ENCODE assay signal across 8 cellular contexts in genomic region chr13:59680429-59681024, GRCh38.
DNase-seq lines count a peak whose midpoint lies in the region; ATAC-seq, FAIRE-seq and TF ChIP-seq lines count a peak whose summit lies in the region.

No MANE protein-coding gene starts in this region.

- no peak overlapping the region for H3K4me2 ChIP-seq in endothelial cell of umbilical vein (ENCODE audit: insufficient read depth, low read length)
- H3K4me2 ChIP-seq in smooth muscle cell: no peak overlapping the region

- BruUV-seq in endothelial cell of umbilical vein (replicated peaks; lab: Mats Ljungman, UMichigan): no TSS peak

- no peaks in the 10 kb centered on the region for H3K9me1 ChIP-seq in endothelial cell of umbilical vein (replicated peaks; ENCODE audit: control insufficient read depth, extremely low read depth, insufficient read depth, low read length)

- ATAC-seq in activated naive CD4-positive, alpha-beta T cell treated with anti-CD3 and anti-CD28 coated beads, Interleukin-2, amount 50 U/mL, for 72 hours: no peak

- no peak for TF ChIP-seq POLR2A in endothelial cell of umbilical vein (IDR thresholded peaks at IDR 0.05; ENCODE audit: low read depth, low read length)

- dilution Hi-C loops in endothelial cell of umbilical vein (cut with MboI; ENCODE audit: extremely low pct_ligation_motif_present, low sequenced_read_pairs): no loop called here

- H2AFZ ChIP-seq in endothelial cell of umbilical vein (ENCODE audit: low read depth, low read length): no peak overlapping the region
- H2AFZ ChIP-seq in smooth muscle cell (ENCODE audit: low read depth): no peak overlapping the region

- no peak overlapping the region for H3K4me3 ChIP-seq in endothelial cell of umbilical vein (replicated peaks in 1 of 3; ENCODE audit: insufficient read depth in 1 of 3, low read depth in 1 of 3, low read length in 3 of 3)
- H3K4me3 ChIP-seq in smooth muscle cell: no peak overlapping the region

- POLR2A ChIA-PET in endothelial cell of umbilical vein (lab: Charles Lee): no interaction called here

- no peaks in the 10 kb centered on the region for H3K79me2 ChIP-seq in endothelial cell of umbilical vein (ENCODE audit: control insufficient read depth, insufficient read depth, low read length)
- H3K79me2 ChIP-seq in smooth muscle cell (ENCODE audit: low read depth): no peaks in the 10 kb centered on the region

- H3K27ac ChIP-seq in endothelial cell of umbilical vein (ENCODE audit: insufficient read depth, low read depth, low read length) (no peak overlapping the region), smooth muscle cell (ENCODE audit: low read depth) (no peak overlapping the region)

- no peaks in the 10 kb centered on the region for H3K9me3 Mint-ChIP-seq in activated naive CD4-positive, alpha-beta T cell treated with anti-CD3 and anti-CD28 coated beads, Interleukin-2, amount 50 U/mL, for 72 hours

- H3K27me3 ChIP-seq in endothelial cell of umbilical vein (ENCODE audit: control insufficient read depth in 2 of 2, insufficient read depth in 2 of 2, low read length in 2 of 2): no peaks in the 10 kb centered on the region
- no peaks in the 10 kb centered on the region for H3K27me3 ChIP-seq in smooth muscle cell (ENCODE audit: low read depth)

- no peaks in the 10 kb centered on the region for H3K36me3 ChIP-seq in endothelial cell of umbilical vein (ENCODE audit: control insufficient read depth in 2 of 2, extremely low read depth in 1 of 2, insufficient read depth in 2 of 2, low read length in 2 of 2)
- H3K36me3 ChIP-seq in smooth muscle cell (ENCODE audit: low read depth): no peaks in the 10 kb centered on the region

- H3K9me3 ChIP-seq in endothelial cell of umbilical vein (replicated peaks; ENCODE audit: control insufficient read depth, insufficient read depth, low read length) (no peaks in the 10 kb centered on the region), smooth muscle cell (replicated peaks; ENCODE audit: low read depth) (no peaks in the 10 kb centered on the region)

- DNase-seq in AG09319 (ENCODE audit: extremely low read depth, low read depth) (no peak), GM20000 (ENCODE audit: low spot score) (peak; percentile 25), NCI-H345 treated with DMSO at 0.1 percent for 48 hours (lab: John Stamatoyannopoulos, UW; ENCODE audit: unreplicated experiment) (peak; percentile 42), endothelial cell of umbilical vein (ENCODE audit: low read depth, low spot score) (peak; percentile 41), smooth muscle cell (lab: John Stamatoyannopoulos, UW; ENCODE audit: unreplicated experiment) (no peak)
- DNase-seq in stimulated activated CD4-positive, alpha-beta T cell treated with anti-CD3 and anti-CD28 coated beads, Interleukin-15, amount 100 ng/mL, for 24 hours: no peak
- no peak for DNase-seq in activated naive CD4-positive, alpha-beta T cell treated with anti-CD3 and anti-CD28 coated beads, Interleukin-2, amount 50 U/mL, for 72 hours (ENCODE audit: low spot score in 2 of 2)
- no peak for DNase-seq in activated effector memory CD4-positive, alpha-beta T cell treated with Interleukin-2 at 50 U/mL for 16 hours

- CTCF ChIA-PET in endothelial cell of umbilical vein (lab: Charles Lee): interaction anchor here (0.6 to 10.0 kb wide), 28 partner anchors 8 to 937 kb away, joined by 3 to 145 read pairs (median 4); no protein-coding TSS in a partner anchor

- TF ChIP-seq CTCF in AG09319 (IDR thresholded peaks at IDR 0.05; ENCODE audit: low read depth, low read length) (peak; percentile 66), GM20000 (IDR thresholded peaks at IDR 0.05; ENCODE audit: extremely low read depth, missing control alignments) (peak; percentile 38), endothelial cell of umbilical vein (IDR thresholded peaks at IDR 0.05; ENCODE audit: extremely low read depth in 1 of 2, insufficient read depth in 1 of 2, low read depth in 1 of 2, low read length in 2 of 2) (peak; percentile 43 to 47), smooth muscle cell (IDR thresholded peaks at IDR 0.05; ENCODE audit: borderline replicate concordance, insufficient read depth, poor library complexity, severe bottlenecking) (peak; percentile 70)

- H3K9ac ChIP-seq in endothelial cell of umbilical vein (replicated peaks; ENCODE audit: extremely low read depth, insufficient read depth, low read length) (no peak overlapping the region), smooth muscle cell (ENCODE audit: low read depth) (no peak overlapping the region)

- no peaks in the 10 kb centered on the region for H4K20me1 ChIP-seq in endothelial cell of umbilical vein (replicated peaks; ENCODE audit: control insufficient read depth, extremely low read depth, insufficient read depth, low read length)
- H4K20me1 ChIP-seq in smooth muscle cell (ENCODE audit: low read depth): no peaks in the 10 kb centered on the region

- no peaks in the 10 kb centered on the region for H3K36me3 Mint-ChIP-seq in activated naive CD4-positive, alpha-beta T cell treated with anti-CD3 and anti-CD28 coated beads, Interleukin-2, amount 50 U/mL, for 72 hours

- H3K4me1 ChIP-seq in endothelial cell of umbilical vein (ENCODE audit: control insufficient read depth, extremely low read depth, insufficient read depth, low read length) (peaks cover 2% of the 10 kb centered on the region), smooth muscle cell (ENCODE audit: low read depth) (peaks cover 14% of the 10 kb centered on the region)

- 62% methylated on average over 7 of the region's 7 CpGs for WGBS in smooth muscle cell (ENCODE audit: low lambda C conversion rate)

- H3K27ac Mint-ChIP-seq in activated naive CD4-positive, alpha-beta T cell treated with anti-CD3 and anti-CD28 coated beads, Interleukin-2, amount 50 U/mL, for 72 hours: no peak overlapping the region

- no peaks in the 10 kb centered on the region for H3F3A ChIP-seq in smooth muscle cell (ENCODE audit: low read depth)

- no peak for FAIRE-seq in endothelial cell of umbilical vein (lab: Jason Lieb, UNC)

- intact Hi-C loops in endothelial cell of umbilical vein (cut with micrococcal nuclease): loop anchor here (1.0 to 2.0 kb wide), 5 partner anchors 91 to 751 kb away; no protein-coding TSS in a partner anchor

TF ChIP-seq in endothelial cell of umbilical vein, 7 proteins besides CTCF, POLR2A, EP300 and RAD21:
- no peak for TF ChIP-seq GATA2 (IDR thresholded peaks at IDR 0.05; ENCODE audit: insufficient read depth, insufficient read length, low read depth, low read length)
- TF ChIP-seq FOS (IDR thresholded peaks at IDR 0.05; ENCODE audit: borderline replicate concordance, insufficient read depth, low read length): no peak
- TF ChIP-seq EZH2 (IDR thresholded peaks at IDR 0.05; ENCODE audit: borderline replicate concordance, low read depth, low read length, severe bottlenecking): no peak
- no peak for TF ChIP-seq MAX (IDR thresholded peaks at IDR 0.05; ENCODE audit: insufficient read depth, insufficient read length)
- TF ChIP-seq JUN (IDR thresholded peaks at IDR 0.05; ENCODE audit: borderline replicate concordance, insufficient read depth, insufficient read length, low read depth): no peak
- no peak for TF ChIP-seq POLR2AphosphoS5 (IDR thresholded peaks at IDR 0.05; ENCODE audit: insufficient read depth, low read depth, low read length)
- no peak for TF ChIP-seq MYC (IDR thresholded peaks at IDR 0.05; ENCODE audit: low read depth, low read length)

Comparison
In these comparisons a context has a peak if more than half of its experiments do, and no peak if none do; other contexts are left out.
1. DNase-seq: peak in GM20000 (single experiment), NCI-H345 treated with DMSO at 0.1 percent for 48 hours (single experiment) and endothelial cell of umbilical vein (single experiment); none in AG09319 (single experiment), smooth muscle cell (single experiment), stimulated activated CD4-positive, alpha-beta T cell treated with anti-CD3 and anti-CD28 coated beads, Interleukin-15, amount 100 ng/mL, for 24 hours (single experiment), activated naive CD4-positive, alpha-beta T cell treated with anti-CD3 and anti-CD28 coated beads, Interleukin-2, amount 50 U/mL, for 72 hours (0 of 2) and activated effector memory CD4-positive, alpha-beta T cell treated with Interleukin-2 at 50 U/mL for 16 hours (single experiment).
2. Peak in every context shown above with its lines, with median percentiles within 50 percentile points of each other: CTCF ChIP-seq.